Comparison of ENCODE assay signal across 13 cellular contexts in genomic region chr15:76195506-76196285, GRCh38.
DNase-seq lines count a peak whose midpoint lies in the region; ATAC-seq and FAIRE-seq lines count a peak whose summit lies in the region.
"Had no signal": no experiment of that assay in that cellular context is flagged by ENCODE, and none has a peak within 500 bp of the region (broad histone marks: within the 10 kb centered on the region; RNA-seq: fewer than 3 reads in every experiment).

No MANE protein-coding gene starts in this region.

- ATAC-seq in left ventricle myocardium superior = no peak
- ATAC-seq: stimulated activated memory B cell treated with anti-CD40 and anti-IgM and Interleukin-4, amounts not matched to agents 10 μg/mL and 1 μg/mL and 100 μg/mL, for 72 hours had no signal

- no peak overlapping the region for H2BK15ac ChIP-seq in neuronal stem cell (ENCODE audit: low read length)

- no peak overlapping the region for H2AFZ ChIP-seq in neuronal stem cell (ENCODE audit: low read length)

- no peak overlapping the region for H2BK12ac ChIP-seq in neuronal stem cell (ENCODE audit: low read length)

- H2AK5ac ChIP-seq in neuronal stem cell (ENCODE audit: low read depth, low read length) = no peak overlapping the region

- peak overlapping the region; percentile 5 for H3K14ac ChIP-seq in neuronal stem cell (ENCODE audit: low read length)

- H3K18ac ChIP-seq in neuronal stem cell (ENCODE audit: low read length) = no peak overlapping the region

- no peaks in the 10 kb centered on the region for H3K79me1 ChIP-seq in neuronal stem cell (ENCODE audit: low read depth, low read length)

- H3K36me3 ChIP-seq in esophagus (ENCODE audit: control insufficient read depth in 2 of 2, insufficient read depth in 2 of 2, low read length in 1 of 2) (no peaks in the 10 kb centered on the region), neuronal stem cell (replicated peaks in 1 of 2; ENCODE audit: control insufficient read depth in 2 of 2, insufficient read depth in 2 of 2, low read length in 2 of 2) (no peaks in the 10 kb centered on the region)

- no peak overlapping the region for H2BK5ac ChIP-seq in neuronal stem cell (ENCODE audit: low read length)

- no peak overlapping the region for H3K4ac ChIP-seq in neuronal stem cell (ENCODE audit: low read length)

- H3K9ac ChIP-seq in neuronal stem cell (ENCODE audit: low read depth, low read length, poor library complexity) = no peak overlapping the region

- H3K4me3 ChIP-seq in esophagus (ENCODE audit: low read depth in 1 of 2, low read length in 2 of 2) (no peak overlapping the region), neuronal stem cell (ENCODE audit: low read length in 2 of 2) (no peak overlapping the region)
- H3K4me3 ChIP-seq: mucosa of descending colon had no signal

- H3K4me1 ChIP-seq in esophagus (ENCODE audit: control insufficient read depth in 2 of 2, insufficient read depth in 2 of 2, low read length in 1 of 2) (peaks cover 9 to 34% of the 10 kb centered on the region in 2 donors), neuronal stem cell (ENCODE audit: control insufficient read depth in 2 of 2, insufficient read depth in 1 of 2, low read depth in 1 of 2, low read length in 2 of 2) (peaks cover 7 to 21% of the 10 kb centered on the region in 2 donors)

- H2BK120ac ChIP-seq in neuronal stem cell (ENCODE audit: low read depth, low read length) = no peak overlapping the region

- intact Hi-C loops in cardiac septum (cut with DNase I) = loop anchor here (10.0 kb wide), 1 partner anchor 669 kb away; no protein-coding TSS in a partner anchor
- intact Hi-C loops in left ventricle myocardium superior (cut with micrococcal nuclease) = no loop called here

- no peak overlapping the region for H3K4me2 ChIP-seq in neuronal stem cell (ENCODE audit: insufficient read depth, low read length, poor library complexity, severe bottlenecking)

- peak overlapping the region; percentile 30 for H3K23ac ChIP-seq in neuronal stem cell (ENCODE audit: low read depth, low read length, poor library complexity)

- DNase-seq in cardiac septum (ENCODE audit: low spot score) (peak; percentile 57), left ventricle myocardium superior (no peak), neuronal stem cell (ENCODE audit: low spot score) (no peak), HTR-8/SVneo (ENCODE audit: insufficient read length, low spot score) (no peak), DMS53 treated with DMSO at 0.1 percent for 48 hours (lab: John Stamatoyannopoulos, UW; ENCODE audit: unreplicated experiment) (no peak), activated gamma-delta T cell treated with Interleukin-2 at 50 U/mL for 16 hours (no peak), NCI-H1436 treated with DMSO at 0.1 percent for 48 hours (lab: John Stamatoyannopoulos, UW) (no peak)
- DNase-seq: activated gamma-delta T cell, NCI-H1105 treated with DMSO at 0.1 percent for 48 hours had no signal

- H3K27ac ChIP-seq in esophagus (ENCODE audit: low read depth in 2 of 2, low read length in 1 of 2) (peak overlapping the region; percentile 3 to 35), neuronal stem cell (replicated peaks; ENCODE audit: low read length) (no peak overlapping the region)

- H4K8ac ChIP-seq in neuronal stem cell (ENCODE audit: low read depth, low read length) = no peak overlapping the region

- H3K27me3 ChIP-seq in esophagus (ENCODE audit: control insufficient read depth in 1 of 2, insufficient read depth in 2 of 2, low read length in 2 of 2) (no peaks in the 10 kb centered on the region), neuronal stem cell (ENCODE audit: control insufficient read depth in 3 of 3, insufficient read depth in 3 of 3, low read depth in 1 of 3, low read length in 3 of 3) (no peaks in the 10 kb centered on the region)

- no peak overlapping the region for H4K91ac ChIP-seq in neuronal stem cell (ENCODE audit: low read depth, low read length, poor library complexity)

- 63 to 74% methylated on average over 8 of the region's 8 CpGs for WGBS in esophagus, 2 donors
- WGBS in neuronal stem cell (ENCODE audit: extremely low coverage in 2 of 2, insufficient read length in 2 of 2, insufficient replicate concordance in 1 of 2), 2 donors = no CpG with 5 or more reads among the region's 8 CpGs

- FAIRE-seq in HTR-8/SVneo (lab: Jason Lieb, UNC) = no peak
- FAIRE-seq: small intestine had no signal

- H3K9me3 ChIP-seq in esophagus (ENCODE audit: control insufficient read depth in 2 of 2, insufficient read depth in 1 of 2, low read depth in 1 of 2, low read length in 1 of 2) (no peaks in the 10 kb centered on the region), neuronal stem cell (replicated peaks in 1 of 2; ENCODE audit: control insufficient read depth in 2 of 2, insufficient read depth in 1 of 2, low read depth in 1 of 2, low read length in 2 of 2) (no peaks in the 10 kb centered on the region)
- H3K9me3 ChIP-seq: mucosa of descending colon had no signal
